ENCODE assay signal across 20 cellular contexts in genomic region chr3:127867412-127867811, GRCh38. TPM values are rescaled to one million over a fixed set of nuclear protein-coding genes. Genes with fewer than 3 reads are reported as not detected.
DNase-seq lines count a peak whose midpoint lies in the region; ATAC-seq and TF ChIP-seq lines count a peak whose summit lies in the region.
"Had no signal": no experiment of that assay in that cellular context is flagged by ENCODE, and none has a peak within 500 bp of the region (broad histone marks: within the 10 kb centered on the region; RNA-seq: fewer than 3 reads in every experiment).

No MANE protein-coding gene starts in this region.

- peak overlapping the region; percentile 92 for H3K27ac ChIP-seq in smooth muscle cell (ENCODE audit: low read depth)
- H3K27ac ChIP-seq in right atrium auricular region, result no peak overlapping the region
- H3K27ac ChIP-seq: A549; BLaER1 treated with 17β-estradiol and CSF1 and Interleukin-3, amounts not matched to agents 10 nM and 100 nM had no signal

- no peaks in the 10 kb centered on the region for H3K36me3 ChIP-seq in smooth muscle cell (ENCODE audit: low read depth)
- H3K36me3 ChIP-seq in right atrium auricular region, result no peaks in the 10 kb centered on the region
- H3K36me3 ChIP-seq: BE2C; BLaER1 treated with 17β-estradiol and CSF1 and Interleukin-3, amounts not matched to agents 10 nM and 100 nM had no signal

- H2AFZ ChIP-seq in smooth muscle cell (ENCODE audit: low read depth), result no peak overlapping the region

- peaks cover 5% of the 10 kb centered on the region for H3K27me3 Mint-ChIP-seq in activated CD4-positive, alpha-beta T cell treated with anti-CD3 and anti-CD28 coated beads, Interleukin-2, amount 10 ng/mL, durations not matched to agents 24 days and 14 days
- H3K27me3 Mint-ChIP-seq in activated T-helper 17 cell treated with anti-CD3 and anti-CD28 coated beads, Interleukin-2, amount 50 U/mL, for 72 hours, result peaks cover 16% of the 10 kb centered on the region
- H3K27me3 Mint-ChIP-seq in natural killer cell treated with Interleukin-12 subunit alpha and Interleukin-12 subunit beta and Interleukin-15 and Interleukin-18, amount 100 ng/mL, for 72 hours, result peaks cover 9 to 18% of the 10 kb centered on the region in 2 donors
- H3K27me3 Mint-ChIP-seq: CD4-positive, alpha-beta T cell had no signal

- 93% methylated on average over 2 of the region's 2 CpGs for WGBS in smooth muscle cell (ENCODE audit: low lambda C conversion rate)

- ATAC-seq in activated T-helper 17 cell treated with anti-CD3 and anti-CD28 coated beads, Interleukin-2, amount 50 U/mL, for 72 hours (replicated peaks), result peak; percentile 61
- ATAC-seq in natural killer cell treated with Interleukin-12 subunit alpha and Interleukin-12 subunit beta and Interleukin-15 and Interleukin-18, amount 100 ng/mL, for 72 hours, result no peak
- ATAC-seq: A549 had no signal

- H3K4me3 Mint-ChIP-seq in activated CD4-positive, alpha-beta T cell treated with anti-CD3 and anti-CD28 coated beads, Interleukin-2, amount 10 ng/mL, durations not matched to agents 24 days and 14 days, result no peak overlapping the region
- H3K4me3 Mint-ChIP-seq in activated T-helper 17 cell treated with anti-CD3 and anti-CD28 coated beads, Interleukin-2, amount 50 U/mL, for 72 hours, result no peak overlapping the region
- no peak overlapping the region for H3K4me3 Mint-ChIP-seq in natural killer cell treated with Interleukin-12 subunit alpha and Interleukin-12 subunit beta and Interleukin-15 and Interleukin-18, amount 100 ng/mL, for 72 hours
- H3K4me3 Mint-ChIP-seq: CD14-positive monocyte; CD4-positive, alpha-beta T cell; CD8-positive, alpha-beta memory T cell had no signal

- H3K9me3 ChIP-seq in smooth muscle cell (replicated peaks; ENCODE audit: low read depth) (no peaks in the 10 kb centered on the region), right atrium auricular region (no peaks in the 10 kb centered on the region)
- H3K9me3 ChIP-seq: A549, BE2C had no signal

- no peaks in the 10 kb centered on the region for H3K4me1 ChIP-seq in smooth muscle cell (ENCODE audit: low read depth)
- H3K4me1 ChIP-seq in right atrium auricular region, result no peaks in the 10 kb centered on the region
- H3K4me1 ChIP-seq: BE2C had no signal

- peak overlapping the region; percentile 55 for H3K4me2 ChIP-seq in smooth muscle cell
- H3K4me2 ChIP-seq: A549; BLaER1 treated with 17β-estradiol and CSF1 and Interleukin-3, amounts not matched to agents 10 nM and 100 nM had no signal

- intact Hi-C loops in activated CD4-positive, alpha-beta T cell treated with anti-CD3 and anti-CD28 coated beads, Interleukin-2, amount 10 ng/mL, durations not matched to agents 24 days and 14 days (cut with micrococcal nuclease), result no loop called here

- H3K27ac Mint-ChIP-seq in activated CD4-positive, alpha-beta T cell treated with anti-CD3 and anti-CD28 coated beads, Interleukin-2, amount 10 ng/mL, durations not matched to agents 24 days and 14 days, result peak overlapping the region; percentile 13
- no peak overlapping the region for H3K27ac Mint-ChIP-seq in activated T-helper 17 cell treated with anti-CD3 and anti-CD28 coated beads, Interleukin-2, amount 50 U/mL, for 72 hours
- no peak overlapping the region for H3K27ac Mint-ChIP-seq in natural killer cell treated with Interleukin-12 subunit alpha and Interleukin-12 subunit beta and Interleukin-15 and Interleukin-18, amount 100 ng/mL, for 72 hours
- H3K27ac Mint-ChIP-seq: CD14-positive monocyte; CD4-positive, alpha-beta T cell; CD8-positive, alpha-beta memory T cell had no signal

- no peaks in the 10 kb centered on the region for H3K79me2 ChIP-seq in smooth muscle cell (ENCODE audit: low read depth)

- H3K4me3 ChIP-seq in smooth muscle cell (no peak overlapping the region), right atrium auricular region (no peak overlapping the region)
- H3K4me3 ChIP-seq: A549; BLaER1 treated with 17β-estradiol and CSF1 and Interleukin-3, amounts not matched to agents 10 nM and 100 nM had no signal

- H3K4me1 Mint-ChIP-seq in activated CD4-positive, alpha-beta T cell treated with anti-CD3 and anti-CD28 coated beads, Interleukin-2, amount 10 ng/mL, durations not matched to agents 24 days and 14 days, result peaks cover 15% of the 10 kb centered on the region
- peaks cover 4% of the 10 kb centered on the region for H3K4me1 Mint-ChIP-seq in activated T-helper 17 cell treated with anti-CD3 and anti-CD28 coated beads, Interleukin-2, amount 50 U/mL, for 72 hours
- no peaks in the 10 kb centered on the region for H3K4me1 Mint-ChIP-seq in natural killer cell treated with Interleukin-12 subunit alpha and Interleukin-12 subunit beta and Interleukin-15 and Interleukin-18, amount 100 ng/mL, for 72 hours (ENCODE audit: low read depth in 2 of 2)
- H3K4me1 Mint-ChIP-seq: CD14-positive monocyte; CD8-positive, alpha-beta memory T cell had no signal

- H3K36me3 Mint-ChIP-seq in activated CD4-positive, alpha-beta T cell treated with anti-CD3 and anti-CD28 coated beads, Interleukin-2, amount 10 ng/mL, durations not matched to agents 24 days and 14 days (ENCODE audit: low read depth), result no peaks in the 10 kb centered on the region
- H3K36me3 Mint-ChIP-seq in activated T-helper 17 cell treated with anti-CD3 and anti-CD28 coated beads, Interleukin-2, amount 50 U/mL, for 72 hours (ENCODE audit: low read depth), result no peaks in the 10 kb centered on the region
- H3K36me3 Mint-ChIP-seq in natural killer cell treated with Interleukin-12 subunit alpha and Interleukin-12 subunit beta and Interleukin-15 and Interleukin-18, amount 100 ng/mL, for 72 hours, result no peaks in the 10 kb centered on the region
- H3K36me3 Mint-ChIP-seq: CD14-positive monocyte; CD8-positive, alpha-beta memory T cell had no signal

- no peaks in the 10 kb centered on the region for H3K27me3 ChIP-seq in smooth muscle cell (ENCODE audit: low read depth)
- H3K27me3 ChIP-seq in right atrium auricular region, result no peaks in the 10 kb centered on the region
- H3K27me3 ChIP-seq: BE2C; BLaER1 treated with 17β-estradiol and CSF1 and Interleukin-3, amounts not matched to agents 10 nM and 100 nM had no signal

- H3K9ac ChIP-seq in smooth muscle cell (ENCODE audit: low read depth), result no peak overlapping the region
- H3K9ac ChIP-seq: BLaER1 treated with 17β-estradiol and CSF1 and Interleukin-3, amounts not matched to agents 10 nM and 100 nM had no signal

- no peaks in the 10 kb centered on the region for H4K20me1 ChIP-seq in smooth muscle cell (ENCODE audit: low read depth)
- H4K20me1 ChIP-seq: BLaER1 treated with 17β-estradiol and CSF1 and Interleukin-3, amounts not matched to agents 10 nM and 100 nM had no signal

- no peak for TF ChIP-seq CTCF in smooth muscle cell (IDR thresholded peaks at IDR 0.05; ENCODE audit: borderline replicate concordance, insufficient read depth, poor library complexity, severe bottlenecking)
- no peak for TF ChIP-seq CTCF in right atrium auricular region (IDR thresholded peaks at IDR 0.05)

- no peak for DNase-seq in activated CD4-positive, alpha-beta T cell treated with anti-CD3 and anti-CD28 coated beads, Interleukin-2, amount 10 ng/mL, durations not matched to agents 24 days and 14 days
- no peak for DNase-seq in activated CD4-positive, alpha-beta T cell treated with anti-CD3 and anti-CD28 coated beads for 48 hours
- no peak for DNase-seq in smooth muscle cell (lab: John Stamatoyannopoulos, UW; ENCODE audit: unreplicated experiment)
- no peak for DNase-seq in effector CD8-positive, alpha-beta T cell (lab: John Stamatoyannopoulos, UW)
- no peak for DNase-seq in right atrium auricular region (ENCODE audit: low spot score)
- DNase-seq in natural killer cell treated with Interleukin-12 subunit alpha and Interleukin-12 subunit beta and Interleukin-15 and Interleukin-18, amount 100 ng/mL, for 72 hours (ENCODE audit: low spot score), result no peak
- DNase-seq: 8988T; ACHN; AML-193; BE2C; CD4-positive, alpha-beta T cell; CD8-positive, alpha-beta memory T cell; DMS 273 treated with DMSO at 0.1 percent for 48 hours; DMS79; GDM1; H7 had no signal

- H3F3A ChIP-seq in smooth muscle cell (ENCODE audit: low read depth), result peaks cover 19% of the 10 kb centered on the region

- no peaks in the 10 kb centered on the region for H3K9me3 Mint-ChIP-seq in activated CD4-positive, alpha-beta T cell treated with anti-CD3 and anti-CD28 coated beads, Interleukin-2, amount 10 ng/mL, durations not matched to agents 24 days and 14 days
- no peaks in the 10 kb centered on the region for H3K9me3 Mint-ChIP-seq in activated T-helper 17 cell treated with anti-CD3 and anti-CD28 coated beads, Interleukin-2, amount 50 U/mL, for 72 hours
- no peaks in the 10 kb centered on the region for H3K9me3 Mint-ChIP-seq in natural killer cell treated with Interleukin-12 subunit alpha and Interleukin-12 subunit beta and Interleukin-15 and Interleukin-18, amount 100 ng/mL, for 72 hours
- H3K9me3 Mint-ChIP-seq: CD4-positive, alpha-beta T cell; CD8-positive, alpha-beta memory T cell had no signal

RNA-seq across cellular contexts. Expression of gene MGLL, which starts 45.1 kb away (rescaled TPM):
- 2.3 and 3.6 TPM in 2 replicates for total RNA-seq in activated CD4-positive, alpha-beta T cell treated with anti-CD3 and anti-CD28 coated beads, Interleukin-2, amount 10 ng/mL, durations not matched to agents 24 days and 14 days
- total RNA-seq in activated T-helper 17 cell treated with anti-CD3 and anti-CD28 coated beads, Interleukin-2, amount 50 U/mL, for 72 hours, result 1 to 10 TPM; 1.2 to 1.4 TPM
- total RNA-seq in smooth muscle cell (4.4 and 13.6 TPM in 2 replicates), right atrium auricular region (10 to 100 TPM; 36.3 to 46.4 TPM)
- polyA plus RNA-seq in smooth muscle cell, result 22.5 and 37.3 TPM in 2 replicates
- total RNA-seq in natural killer cell treated with Interleukin-12 subunit alpha and Interleukin-12 subunit beta and Interleukin-15 and Interleukin-18, amount 100 ng/mL, for 72 hours, result 1 to 10 TPM; 2.1 to 3.2 TPM

RNA-seq across cellular contexts. Expression of gene KBTBD12, which starts 47.6 kb away (rescaled TPM):
- not detected in 2 replicates for total RNA-seq in activated CD4-positive, alpha-beta T cell treated with anti-CD3 and anti-CD28 coated beads, Interleukin-2, amount 10 ng/mL, durations not matched to agents 24 days and 14 days
- total RNA-seq in activated T-helper 17 cell treated with anti-CD3 and anti-CD28 coated beads, Interleukin-2, amount 50 U/mL, for 72 hours, result not detected
- total RNA-seq in smooth muscle cell (not detected in 2 replicates), right atrium auricular region (1 to 10 TPM; 1.5 to 4.4 TPM)
- not detected in 2 replicates for polyA plus RNA-seq in smooth muscle cell
- total RNA-seq in natural killer cell treated with Interleukin-12 subunit alpha and Interleukin-12 subunit beta and Interleukin-15 and Interleukin-18, amount 100 ng/mL, for 72 hours, result not detected
- total RNA-seq: CD4-positive, alpha-beta T cell; CD8-positive, alpha-beta memory T cell; H7 had no signal
- polyA plus RNA-seq: A549; CD14-positive monocyte; CD8-positive, alpha-beta memory T cell had no signal
